10 cellular contexts compared by ENCODE assay signal in genomic region chr12:113247123-113248045, GRCh38. TPM values are rescaled to one million over a fixed set of nuclear protein-coding genes. Genes with fewer than 3 reads are reported as not detected.
DNase-seq lines count a peak whose midpoint lies in the region; TF ChIP-seq lines count a peak whose summit lies in the region.
"Had no signal": no experiment of that assay in that cellular context is flagged by ENCODE, and none has a peak within 500 bp of the region (broad histone marks: within the 10 kb centered on the region; RNA-seq: fewer than 3 reads in every experiment).

No MANE protein-coding gene starts in this region.

- no peak overlapping the region for H2AFZ ChIP-seq in osteoblast (ENCODE audit: low read length)

- TSS peak; percentile 12 for BruUV-seq in Calu3 (replicated peaks; lab: Mats Ljungman, UMichigan)

- peaks cover 16% of the 10 kb centered on the region for H3K36me3 ChIP-seq in osteoblast (ENCODE audit: insufficient read depth, low read length)

- peak overlapping the region; percentile 70 for H3K27ac ChIP-seq in osteoblast (ENCODE audit: low read depth, low read length)

- peaks cover 60% of the 10 kb centered on the region for H3K36me3 Mint-ChIP-seq in Calu3 (ENCODE audit: insufficient read depth, unreplicated experiment)

- peaks cover 63% of the 10 kb centered on the region for H3K4me1 Mint-ChIP-seq in Calu3 (ENCODE audit: low read depth, unreplicated experiment)

- H3K27me3 Mint-ChIP-seq in Calu3 (ENCODE audit: unreplicated experiment) = no peaks in the 10 kb centered on the region

- no peak overlapping the region for H3K4me2 ChIP-seq in osteoblast (ENCODE audit: insufficient read depth, low read length)

- peak overlapping the region; percentile 59 for H3K4me3 Mint-ChIP-seq in Calu3 (ENCODE audit: low read depth, unreplicated experiment)

- H3K79me2 ChIP-seq in osteoblast (ENCODE audit: insufficient read depth, low read length) = peaks cover 4% of the 10 kb centered on the region

- H3K9me3 Mint-ChIP-seq in Calu3 (ENCODE audit: low read depth, unreplicated experiment) = no peaks in the 10 kb centered on the region

- H3K27me3 ChIP-seq in osteoblast (ENCODE audit: insufficient read depth, low read length) = no peaks in the 10 kb centered on the region

- H3K4me3 ChIP-seq in osteoblast (ENCODE audit: insufficient read depth, low read length) = no peak overlapping the region

- H3K4me1 ChIP-seq in osteoblast (ENCODE audit: insufficient read depth, low read length) = peaks cover 23% of the 10 kb centered on the region

- peaks cover 9% of the 10 kb centered on the region for H4K20me1 ChIP-seq in osteoblast (ENCODE audit: insufficient read depth, low read length)

- H3K27ac Mint-ChIP-seq in Calu3 (ENCODE audit: unreplicated experiment) = peak overlapping the region; percentile 99

- DNase-seq in Calu3 = no peak
- DNase-seq in NCI-H524 treated with DMSO at 0.1 percent for 48 hours (lab: John Stamatoyannopoulos, UW) = peak; percentile 54
- peak; percentile 77 for DNase-seq in dermis blood vessel endothelial cell
- DNase-seq in osteoblast (ENCODE audit: insufficient read length, low spot score, missing footprints) = peak; percentile 68
- DNase-seq in activated gamma-delta T cell treated with Interleukin-2 at 50 U/mL for 16 hours = no peak
- DNase-seq in RPMI8226 = no peak
- DNase-seq in NCI-H345 (lab: John Stamatoyannopoulos, UW) = no peak
- no peak for DNase-seq in T1000 (lab: John Stamatoyannopoulos, UW)
- DNase-seq: hippocampal formation, NCI-H2081 treated with DMSO at 0.1 percent for 48 hours had no signal

- no peaks in the 10 kb centered on the region for H3K9me3 ChIP-seq in osteoblast (ENCODE audit: low read depth, low read length)

- CTCF ChIA-PET in Calu3 (lab: Charles Lee) = interaction anchor here (0.5 kb wide), 1 partner anchor 9 kb away, joined by 3 read pairs; no protein-coding TSS in a partner anchor

- TF ChIP-seq CTCF in Calu3 (IDR thresholded peaks at IDR 0.05; ENCODE audit: unreplicated experiment) = no peak
- no peak for TF ChIP-seq CTCF in osteoblast (IDR thresholded peaks at IDR 0.05; ENCODE audit: extremely low read depth, low read depth, low read length)

- intact Hi-C loops in Calu3 (cut with micrococcal nuclease; ENCODE audit: unreplicated experiment) = no loop called here

RNA-seq across cellular contexts. Expression of gene TPCN1, which starts 26.1 kb away (rescaled TPM):
- total RNA-seq in Calu3 (2022) (83.0 and 91.1 TPM in 2 replicates), dermis blood vessel endothelial cell (11.2 and 15.1 TPM in 2 replicates), osteoblast (25.7 and 28.9 TPM in 2 replicates)

Comparison
In these comparisons a context has a peak if more than half of its experiments do, and no peak if none do; other contexts are left out.
1. DNase-seq: peak in NCI-H524 treated with DMSO at 0.1 percent for 48 hours (single experiment), dermis blood vessel endothelial cell (single experiment) and osteoblast (single experiment); none in Calu3 (single experiment), activated gamma-delta T cell treated with Interleukin-2 at 50 U/mL for 16 hours (single experiment), RPMI8226 (single experiment), NCI-H345 (single experiment) and T1000 (single experiment).